Comparison of ENCODE assay signal across 1 cellular context in the genomic region with DNA sequence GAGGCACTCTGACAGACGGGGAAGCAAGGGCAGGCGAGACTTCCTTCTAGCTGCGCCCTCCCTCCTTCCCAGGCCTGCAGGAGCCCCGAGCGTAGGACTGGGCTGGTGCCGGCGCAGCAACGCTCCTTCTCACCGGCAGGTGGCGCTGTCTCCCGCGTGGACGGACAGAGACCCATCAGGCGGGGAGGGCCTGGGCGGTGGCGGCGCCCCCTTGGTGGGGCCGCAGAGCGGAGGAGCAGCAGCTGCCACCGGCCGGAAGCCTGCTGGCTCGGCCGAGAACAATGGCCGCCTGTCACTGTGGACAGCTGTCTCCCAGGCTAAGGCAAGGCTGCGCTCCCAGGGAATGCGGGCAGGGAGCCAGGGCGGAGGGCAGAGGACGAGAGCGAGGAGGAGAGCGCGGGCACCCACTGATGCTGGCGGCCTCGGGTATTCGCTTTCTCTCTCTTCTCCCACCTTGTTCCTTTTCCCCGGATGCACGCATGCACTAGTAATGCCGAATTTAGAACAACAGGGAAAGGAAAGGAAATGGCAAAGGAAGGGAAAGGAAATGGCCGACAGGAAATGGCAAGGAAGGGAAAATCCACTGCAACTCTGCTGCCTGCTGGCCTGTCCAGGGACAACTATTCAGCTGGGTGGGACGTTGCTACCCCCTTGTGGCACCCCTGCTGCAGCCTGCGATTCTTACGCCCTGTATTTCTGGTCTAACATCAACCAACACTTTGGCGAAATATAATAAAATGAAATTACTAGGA.
TF ChIP-seq lines count a peak whose summit lies in the region.

No MANE protein-coding gene starts in this region.

TF ChIP-seq in HepG2, 621 proteins besides CTCF, POLR2A, EP300 and RAD21 (continued from another document and continues in another):
- TF ChIP-seq, protein P1, sequence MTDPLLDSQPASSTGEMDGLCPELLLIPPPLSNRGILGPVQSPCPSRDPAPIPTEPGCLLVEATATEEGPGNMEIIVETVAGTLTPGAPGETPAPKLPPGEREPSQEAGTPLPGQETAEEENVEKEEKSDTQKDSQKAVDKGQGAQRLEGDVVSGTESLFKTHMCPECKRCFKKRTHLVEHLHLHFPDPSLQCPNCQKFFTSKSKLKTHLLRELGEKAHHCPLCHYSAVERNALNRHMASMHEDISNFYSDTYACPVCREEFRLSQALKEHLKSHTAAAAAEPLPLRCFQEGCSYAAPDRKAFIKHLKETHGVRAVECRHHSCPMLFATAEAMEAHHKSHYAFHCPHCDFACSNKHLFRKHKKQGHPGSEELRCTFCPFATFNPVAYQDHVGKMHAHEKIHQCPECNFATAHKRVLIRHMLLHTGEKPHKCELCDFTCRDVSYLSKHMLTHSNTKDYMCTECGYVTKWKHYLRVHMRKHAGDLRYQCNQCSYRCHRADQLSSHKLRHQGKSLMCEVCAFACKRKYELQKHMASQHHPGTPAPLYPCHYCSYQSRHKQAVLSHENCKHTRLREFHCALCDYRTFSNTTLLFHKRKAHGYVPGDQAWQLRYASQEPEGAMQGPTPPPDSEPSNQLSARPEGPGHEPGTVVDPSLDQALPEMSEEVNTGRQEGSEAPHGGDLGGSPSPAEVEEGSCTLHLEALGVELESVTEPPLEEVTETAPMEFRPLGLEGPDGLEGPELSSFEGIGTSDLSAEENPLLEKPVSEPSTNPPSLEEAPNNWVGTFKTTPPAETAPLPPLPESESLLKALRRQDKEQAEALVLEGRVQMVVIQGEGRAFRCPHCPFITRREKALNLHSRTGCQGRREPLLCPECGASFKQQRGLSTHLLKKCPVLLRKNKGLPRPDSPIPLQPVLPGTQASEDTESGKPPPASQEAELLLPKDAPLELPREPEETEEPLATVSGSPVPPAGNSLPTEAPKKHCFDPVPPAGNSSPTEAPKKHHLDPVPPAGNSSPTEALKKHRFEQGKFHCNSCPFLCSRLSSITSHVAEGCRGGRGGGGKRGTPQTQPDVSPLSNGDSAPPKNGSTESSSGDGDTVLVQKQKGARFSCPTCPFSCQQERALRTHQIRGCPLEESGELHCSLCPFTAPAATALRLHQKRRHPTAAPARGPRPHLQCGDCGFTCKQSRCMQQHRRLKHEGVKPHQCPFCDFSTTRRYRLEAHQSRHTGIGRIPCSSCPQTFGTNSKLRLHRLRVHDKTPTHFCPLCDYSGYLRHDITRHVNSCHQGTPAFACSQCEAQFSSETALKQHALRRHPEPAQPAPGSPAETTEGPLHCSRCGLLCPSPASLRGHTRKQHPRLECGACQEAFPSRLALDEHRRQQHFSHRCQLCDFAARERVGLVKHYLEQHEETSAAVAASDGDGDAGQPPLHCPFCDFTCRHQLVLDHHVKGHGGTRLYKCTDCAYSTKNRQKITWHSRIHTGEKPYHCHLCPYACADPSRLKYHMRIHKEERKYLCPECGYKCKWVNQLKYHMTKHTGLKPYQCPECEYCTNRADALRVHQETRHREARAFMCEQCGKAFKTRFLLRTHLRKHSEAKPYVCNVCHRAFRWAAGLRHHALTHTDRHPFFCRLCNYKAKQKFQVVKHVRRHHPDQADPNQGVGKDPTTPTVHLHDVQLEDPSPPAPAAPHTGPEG (CRISPR knock-in tag; IDR thresholded peaks at IDR 0.05) = no peak; the same call in 1 of the 2 replicates
- TF ChIP-seq, protein P2, sequence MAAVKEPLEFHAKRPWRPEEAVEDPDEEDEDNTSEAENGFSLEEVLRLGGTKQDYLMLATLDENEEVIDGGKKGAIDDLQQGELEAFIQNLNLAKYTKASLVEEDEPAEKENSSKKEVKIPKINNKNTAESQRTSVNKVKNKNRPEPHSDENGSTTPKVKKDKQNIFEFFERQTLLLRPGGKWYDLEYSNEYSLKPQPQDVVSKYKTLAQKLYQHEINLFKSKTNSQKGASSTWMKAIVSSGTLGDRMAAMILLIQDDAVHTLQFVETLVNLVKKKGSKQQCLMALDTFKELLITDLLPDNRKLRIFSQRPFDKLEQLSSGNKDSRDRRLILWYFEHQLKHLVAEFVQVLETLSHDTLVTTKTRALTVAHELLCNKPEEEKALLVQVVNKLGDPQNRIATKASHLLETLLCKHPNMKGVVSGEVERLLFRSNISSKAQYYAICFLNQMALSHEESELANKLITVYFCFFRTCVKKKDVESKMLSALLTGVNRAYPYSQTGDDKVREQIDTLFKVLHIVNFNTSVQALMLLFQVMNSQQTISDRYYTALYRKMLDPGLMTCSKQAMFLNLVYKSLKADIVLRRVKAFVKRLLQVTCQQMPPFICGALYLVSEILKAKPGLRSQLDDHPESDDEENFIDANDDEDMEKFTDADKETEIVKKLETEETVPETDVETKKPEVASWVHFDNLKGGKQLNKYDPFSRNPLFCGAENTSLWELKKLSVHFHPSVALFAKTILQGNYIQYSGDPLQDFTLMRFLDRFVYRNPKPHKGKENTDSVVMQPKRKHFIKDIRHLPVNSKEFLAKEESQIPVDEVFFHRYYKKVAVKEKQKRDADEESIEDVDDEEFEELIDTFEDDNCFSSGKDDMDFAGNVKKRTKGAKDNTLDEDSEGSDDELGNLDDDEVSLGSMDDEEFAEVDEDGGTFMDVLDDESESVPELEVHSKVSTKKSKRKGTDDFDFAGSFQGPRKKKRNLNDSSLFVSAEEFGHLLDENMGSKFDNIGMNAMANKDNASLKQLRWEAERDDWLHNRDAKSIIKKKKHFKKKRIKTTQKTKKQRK (IDR thresholded peaks at IDR 0.05; ENCODE audit: low read length) = no peak
- TF ChIP-seq, protein P3, sequence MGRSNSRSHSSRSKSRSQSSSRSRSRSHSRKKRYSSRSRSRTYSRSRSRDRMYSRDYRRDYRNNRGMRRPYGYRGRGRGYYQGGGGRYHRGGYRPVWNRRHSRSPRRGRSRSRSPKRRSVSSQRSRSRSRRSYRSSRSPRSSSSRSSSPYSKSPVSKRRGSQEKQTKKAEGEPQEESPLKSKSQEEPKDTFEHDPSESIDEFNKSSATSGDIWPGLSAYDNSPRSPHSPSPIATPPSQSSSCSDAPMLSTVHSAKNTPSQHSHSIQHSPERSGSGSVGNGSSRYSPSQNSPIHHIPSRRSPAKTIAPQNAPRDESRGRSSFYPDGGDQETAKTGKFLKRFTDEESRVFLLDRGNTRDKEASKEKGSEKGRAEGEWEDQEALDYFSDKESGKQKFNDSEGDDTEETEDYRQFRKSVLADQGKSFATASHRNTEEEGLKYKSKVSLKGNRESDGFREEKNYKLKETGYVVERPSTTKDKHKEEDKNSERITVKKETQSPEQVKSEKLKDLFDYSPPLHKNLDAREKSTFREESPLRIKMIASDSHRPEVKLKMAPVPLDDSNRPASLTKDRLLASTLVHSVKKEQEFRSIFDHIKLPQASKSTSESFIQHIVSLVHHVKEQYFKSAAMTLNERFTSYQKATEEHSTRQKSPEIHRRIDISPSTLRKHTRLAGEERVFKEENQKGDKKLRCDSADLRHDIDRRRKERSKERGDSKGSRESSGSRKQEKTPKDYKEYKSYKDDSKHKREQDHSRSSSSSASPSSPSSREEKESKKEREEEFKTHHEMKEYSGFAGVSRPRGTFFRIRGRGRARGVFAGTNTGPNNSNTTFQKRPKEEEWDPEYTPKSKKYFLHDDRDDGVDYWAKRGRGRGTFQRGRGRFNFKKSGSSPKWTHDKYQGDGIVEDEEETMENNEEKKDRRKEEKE (IDR thresholded peaks at IDR 0.05) = no peak
- TF ChIP-seq, protein P4, sequence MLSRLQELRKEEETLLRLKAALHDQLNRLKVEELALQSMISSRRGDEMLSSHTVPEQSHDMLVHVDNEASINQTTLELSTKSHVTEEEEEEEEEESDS (CRISPR knock-in tag; IDR thresholded peaks at IDR 0.05; ENCODE audit: borderline replicate concordance) = no peak
- TF ChIP-seq, protein P5, sequence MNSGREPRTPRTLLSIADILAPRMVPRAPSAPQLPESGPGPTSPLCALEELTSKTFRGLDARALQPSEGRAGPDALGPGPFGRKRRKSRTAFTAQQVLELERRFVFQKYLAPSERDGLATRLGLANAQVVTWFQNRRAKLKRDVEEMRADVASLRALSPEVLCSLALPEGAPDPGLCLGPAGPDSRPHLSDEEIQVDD (CRISPR knock-in tag; IDR thresholded peaks at IDR 0.05; ENCODE audit: borderline replicate concordance) = no peak
- TF ChIP-seq HOXA5 (CRISPR knock-in tag; IDR thresholded peaks at IDR 0.05) (0 out of 2 replicates have a peak, but pooled peaks have one; percentile 28), ZNF564 (CRISPR knock-in tag; IDR thresholded peaks at IDR 0.05) (no peak), KDM5B (CRISPR knock-in tag; IDR thresholded peaks at IDR 0.05; ENCODE audit: borderline replicate concordance) (peak; percentile 88), RCOR2 (CRISPR knock-in tag; IDR thresholded peaks at IDR 0.05) (peak; percentile 40; the same call in 1 of the 2 replicates), CBX5 (CRISPR knock-in tag; IDR thresholded peaks at IDR 0.05; ENCODE audit: borderline replicate concordance) (peak; percentile 34; the same call in 1 of the 2 replicates), ZNF235 (CRISPR knock-in tag; IDR thresholded peaks at IDR 0.05; ENCODE audit: borderline replicate concordance) (0 out of 2 replicates have a peak, but pooled peaks have one; percentile 78), SSRP1 (CRISPR knock-in tag; IDR thresholded peaks at IDR 0.05) (no peak), MTF1 (CRISPR knock-in tag; IDR thresholded peaks at IDR 0.05) (no peak), ZNF333 (CRISPR knock-in tag; IDR thresholded peaks at IDR 0.05; ENCODE audit: borderline replicate concordance) (no peak), ZSCAN20 (CRISPR knock-in tag; IDR thresholded peaks at IDR 0.05; ENCODE audit: borderline replicate concordance) (no peak), RFX3 (CRISPR knock-in tag; IDR thresholded peaks at IDR 0.05) (no peak), CAMTA2 (CRISPR knock-in tag; IDR thresholded peaks at IDR 0.05; ENCODE audit: borderline replicate concordance) (peak; percentile 80; the same call in 1 of the 2 replicates), NFKB2 (CRISPR knock-in tag; IDR thresholded peaks at IDR 0.05; ENCODE audit: borderline replicate concordance) (no peak), ZNF263 (CRISPR knock-in tag; IDR thresholded peaks at IDR 0.05) (no peak; the same call in 1 of the 2 replicates), ZNF790 (CRISPR knock-in tag; IDR thresholded peaks at IDR 0.05; ENCODE audit: borderline replicate concordance) (peak; percentile 86; the same call in 1 of the 2 replicates), ZNF816 (CRISPR knock-in tag; IDR thresholded peaks at IDR 0.05; ENCODE audit: borderline replicate concordance) (no peak), ZNF672 (CRISPR knock-in tag; IDR thresholded peaks at IDR 0.05) (peak; percentile 55; the same call in 1 of the 2 replicates), RBFOX2 (IDR thresholded peaks at IDR 0.05; ENCODE audit: low read depth, low read length) (peak; percentile 77), SP2 (CRISPR knock-in tag; IDR thresholded peaks at IDR 0.05) (no peak), KLF6 (CRISPR knock-in tag; IDR thresholded peaks at IDR 0.05) (peak; percentile 45; the same call in 1 of the 2 replicates)
- TF ChIP-seq, protein P6, sequence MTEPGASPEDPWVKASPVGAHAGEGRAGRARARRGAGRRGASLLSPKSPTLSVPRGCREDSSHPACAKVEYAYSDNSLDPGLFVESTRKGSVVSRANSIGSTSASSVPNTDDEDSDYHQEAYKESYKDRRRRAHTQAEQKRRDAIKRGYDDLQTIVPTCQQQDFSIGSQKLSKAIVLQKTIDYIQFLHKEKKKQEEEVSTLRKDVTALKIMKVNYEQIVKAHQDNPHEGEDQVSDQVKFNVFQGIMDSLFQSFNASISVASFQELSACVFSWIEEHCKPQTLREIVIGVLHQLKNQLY (CRISPR knock-in tag; IDR thresholded peaks at IDR 0.05) = no peak
- TF ChIP-seq, protein P7, sequence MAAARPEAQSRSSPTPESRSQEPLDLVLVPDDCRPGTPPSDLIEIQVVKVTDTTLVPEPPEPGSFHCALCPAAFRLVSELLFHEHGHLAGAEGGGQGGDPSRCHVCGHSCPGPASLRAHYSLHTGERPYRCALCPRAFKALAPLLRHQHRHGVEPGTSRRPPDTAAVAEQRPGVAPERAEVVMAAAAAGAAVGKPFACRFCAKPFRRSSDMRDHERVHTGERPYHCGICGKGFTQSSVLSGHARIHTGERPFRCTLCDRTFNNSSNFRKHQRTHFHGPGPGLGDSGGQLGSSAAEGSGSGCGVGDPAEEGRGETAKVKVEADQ (CRISPR knock-in tag; IDR thresholded peaks at IDR 0.05; ENCODE audit: borderline replicate concordance) = peak; percentile 70; the same call in 1 of the 2 replicates
- TF ChIP-seq, protein P8, sequence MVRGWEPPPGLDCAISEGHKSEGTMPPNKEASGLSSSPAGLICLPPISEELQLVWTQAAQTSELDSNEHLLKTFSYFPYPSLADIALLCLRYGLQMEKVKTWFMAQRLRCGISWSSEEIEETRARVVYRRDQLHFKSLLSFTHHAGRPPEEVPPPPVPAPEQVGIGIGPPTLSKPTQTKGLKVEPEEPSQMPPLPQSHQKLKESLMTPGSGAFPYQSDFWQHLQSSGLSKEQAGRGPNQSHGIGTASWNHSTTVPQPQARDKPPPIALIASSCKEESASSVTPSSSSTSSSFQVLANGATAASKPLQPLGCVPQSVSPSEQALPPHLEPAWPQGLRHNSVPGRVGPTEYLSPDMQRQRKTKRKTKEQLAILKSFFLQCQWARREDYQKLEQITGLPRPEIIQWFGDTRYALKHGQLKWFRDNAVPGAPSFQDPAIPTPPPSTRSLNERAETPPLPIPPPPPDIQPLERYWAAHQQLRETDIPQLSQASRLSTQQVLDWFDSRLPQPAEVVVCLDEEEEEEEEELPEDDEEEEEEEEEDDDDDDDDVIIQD (CRISPR knock-in tag; IDR thresholded peaks at IDR 0.05; ENCODE audit: low read depth) = 0 out of 2 replicates have a peak, but pooled peaks have one; percentile 33
- TF ChIP-seq, protein P9, sequence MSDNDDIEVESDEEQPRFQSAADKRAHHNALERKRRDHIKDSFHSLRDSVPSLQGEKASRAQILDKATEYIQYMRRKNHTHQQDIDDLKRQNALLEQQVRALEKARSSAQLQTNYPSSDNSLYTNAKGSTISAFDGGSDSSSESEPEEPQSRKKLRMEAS (IDR thresholded peaks at IDR 0.05) = peak; percentile 84; the same call in 1 of the 2 replicates
